In the genomic region with DNA sequence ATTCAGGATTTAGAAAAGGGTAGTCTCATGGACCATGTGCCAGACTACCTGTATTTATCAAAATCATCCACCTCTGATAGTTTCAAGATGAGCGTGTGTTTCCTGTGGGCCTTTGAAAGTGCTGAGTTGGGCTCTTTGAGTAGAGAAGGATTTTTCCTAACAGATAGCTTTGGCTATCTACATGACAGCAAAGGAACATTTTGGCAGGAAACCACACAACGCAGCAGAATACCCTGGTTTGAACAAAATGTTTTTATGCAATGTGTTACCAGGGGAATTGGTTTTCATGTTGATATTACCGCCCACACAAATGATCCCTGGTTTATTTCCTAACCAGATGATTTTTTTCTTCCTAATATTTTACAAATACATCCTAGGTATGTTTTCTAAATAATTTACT, we compare ENCODE assay signal across 17 cellular contexts.
DNase-seq lines count a peak whose midpoint lies in the region; ATAC-seq and TF ChIP-seq lines count a peak whose summit lies in the region.
"Had no signal": no experiment of that assay in that cellular context is flagged by ENCODE, and none has a peak within 500 bp of the region (broad histone marks: within the 10 kb centered on the region; RNA-seq: fewer than 3 reads in every experiment).

No MANE protein-coding gene starts in this region.

- H4K20me1 ChIP-seq in smooth muscle cell (ENCODE audit: low read depth): no peaks in the 10 kb centered on the region

- H3K9me3 ChIP-seq in heart right ventricle (peaks cover 0 to 5% (median 0%) of the 10 kb centered on the region in 11 donors), smooth muscle cell (replicated peaks; ENCODE audit: low read depth) (no peaks in the 10 kb centered on the region)
- H3K9me3 ChIP-seq: MG63, right lobe of liver, testis had no signal

- no peaks in the 10 kb centered on the region for H3K79me2 ChIP-seq in smooth muscle cell (ENCODE audit: low read depth)

- H3K9ac ChIP-seq in smooth muscle cell (ENCODE audit: low read depth): no peak overlapping the region

- peak in 6 of 8 donors; percentile 28 to 73 (median 57) for ATAC-seq in heart right ventricle
- ATAC-seq in GM21367 (IDR thresholded peaks at IDR 0.05; ENCODE audit: unreplicated experiment): no peak
- no peak for ATAC-seq in HG03469 (IDR thresholded peaks at IDR 0.05; ENCODE audit: unreplicated experiment)
- ATAC-seq: right lobe of liver had no signal

- H3K4me2 ChIP-seq in smooth muscle cell: no peak overlapping the region

- H3K4me3 ChIP-seq in astrocyte of the spinal cord (ENCODE audit: low read depth, low read length) (no peak overlapping the region), heart right ventricle (no peak overlapping the region), smooth muscle cell (no peak overlapping the region)
- H3K4me3 ChIP-seq: MG63, right lobe of liver, testis had no signal

- intact Hi-C loops in heart right ventricle (cut with DNase I): loop anchor here in 2 of 10 donors (10.0 kb wide), 2 partner anchors 184 to 434 kb away; partner anchors contain the start of gene NEGR1 (in 1 of the 2)

- H3F3A ChIP-seq in smooth muscle cell (ENCODE audit: low read depth): no peaks in the 10 kb centered on the region

- no peaks in the 10 kb centered on the region for H3K4me1 ChIP-seq in heart right ventricle
- no peaks in the 10 kb centered on the region for H3K4me1 ChIP-seq in smooth muscle cell (ENCODE audit: low read depth)
- H3K4me1 ChIP-seq: right lobe of liver, testis had no signal

- H2AFZ ChIP-seq in smooth muscle cell (ENCODE audit: low read depth): peak overlapping the region; percentile 5

- H3K27ac ChIP-seq in heart right ventricle: no peak overlapping the region
- H3K27ac ChIP-seq in smooth muscle cell (ENCODE audit: low read depth): no peak overlapping the region
- H3K27ac ChIP-seq: right lobe of liver, testis had no signal

- H3K27me3 ChIP-seq in heart right ventricle (no peaks in the 10 kb centered on the region), smooth muscle cell (ENCODE audit: low read depth) (no peaks in the 10 kb centered on the region)
- H3K27me3 ChIP-seq: MG63, right lobe of liver, testis had no signal

- in situ Hi-C loops in astrocyte of the spinal cord (cut with HindIII; ENCODE audit: low sequenced_read_pairs): no loop called here

- TF ChIP-seq CTCF in astrocyte of the spinal cord (IDR thresholded peaks at IDR 0.05; ENCODE audit: low read depth, low read length): no peak
- no peak for TF ChIP-seq CTCF in heart right ventricle (IDR thresholded peaks at IDR 0.05)
- no peak for TF ChIP-seq CTCF in smooth muscle cell (IDR thresholded peaks at IDR 0.05; ENCODE audit: borderline replicate concordance, insufficient read depth, poor library complexity, severe bottlenecking)

- peak; percentile 47 to 51 for DNase-seq in Kasumi-1 (lab: John Stamatoyannopoulos, UW)
- DNase-seq in astrocyte of the spinal cord (ENCODE audit: low read depth, low spot score): peak; percentile 46
- DNase-seq in heart right ventricle: no peak
- DNase-seq in smooth muscle cell (lab: John Stamatoyannopoulos, UW; ENCODE audit: unreplicated experiment): no peak
- DNase-seq in COLO829 (ENCODE audit: low spot score): no peak
- DNase-seq in NCI-H2227 (lab: John Stamatoyannopoulos, UW; ENCODE audit: unreplicated experiment): no peak
- DNase-seq: activated CD4-positive, alpha-beta T cell treated with anti-CD3 and anti-CD28 coated beads, Interleukin-2, amount 50 U/mL, for 4 hours; activated naive CD4-positive, alpha-beta T cell; anterior cingulate cortex; MG63; NCI-H1694; NK-92 treated with Interleukin-12 subunit alpha and Interleukin-12 subunit beta, amount 100 ng/mL, for 24 hours; right lobe of liver; stimulated activated CD8-positive, alpha-beta memory T cell treated with anti-CD3 and anti-CD28 coated beads, Interleukin-4, amount 100 ng/mL, for 48 hours; testis had no signal

- H3K36me3 ChIP-seq in heart right ventricle (no peaks in the 10 kb centered on the region), smooth muscle cell (ENCODE audit: low read depth) (no peaks in the 10 kb centered on the region)
- H3K36me3 ChIP-seq: MG63, right lobe of liver had no signal

- 54 to 55% methylated on average over 3 of the region's 3 CpGs for WGBS in heart right ventricle, 2 donors
- 70% methylated on average over 3 of the region's 3 CpGs for WGBS in smooth muscle cell (ENCODE audit: low lambda C conversion rate)

Comparison
In these comparisons a context has a peak if more than half of its experiments do, and no peak if none do; other contexts are left out.
1. DNase-seq: peak in Kasumi-1 (2 of 2) and astrocyte of the spinal cord (single experiment); none in heart right ventricle (0 of 2), smooth muscle cell (single experiment), COLO829 (single experiment) and NCI-H2227 (single experiment).
2. ATAC-seq: peak in heart right ventricle (6 of 8); none in GM21367 (single experiment) and HG03469 (single experiment).